Comparison of ENCODE assay signal across 1 cellular context in the genomic region with DNA sequence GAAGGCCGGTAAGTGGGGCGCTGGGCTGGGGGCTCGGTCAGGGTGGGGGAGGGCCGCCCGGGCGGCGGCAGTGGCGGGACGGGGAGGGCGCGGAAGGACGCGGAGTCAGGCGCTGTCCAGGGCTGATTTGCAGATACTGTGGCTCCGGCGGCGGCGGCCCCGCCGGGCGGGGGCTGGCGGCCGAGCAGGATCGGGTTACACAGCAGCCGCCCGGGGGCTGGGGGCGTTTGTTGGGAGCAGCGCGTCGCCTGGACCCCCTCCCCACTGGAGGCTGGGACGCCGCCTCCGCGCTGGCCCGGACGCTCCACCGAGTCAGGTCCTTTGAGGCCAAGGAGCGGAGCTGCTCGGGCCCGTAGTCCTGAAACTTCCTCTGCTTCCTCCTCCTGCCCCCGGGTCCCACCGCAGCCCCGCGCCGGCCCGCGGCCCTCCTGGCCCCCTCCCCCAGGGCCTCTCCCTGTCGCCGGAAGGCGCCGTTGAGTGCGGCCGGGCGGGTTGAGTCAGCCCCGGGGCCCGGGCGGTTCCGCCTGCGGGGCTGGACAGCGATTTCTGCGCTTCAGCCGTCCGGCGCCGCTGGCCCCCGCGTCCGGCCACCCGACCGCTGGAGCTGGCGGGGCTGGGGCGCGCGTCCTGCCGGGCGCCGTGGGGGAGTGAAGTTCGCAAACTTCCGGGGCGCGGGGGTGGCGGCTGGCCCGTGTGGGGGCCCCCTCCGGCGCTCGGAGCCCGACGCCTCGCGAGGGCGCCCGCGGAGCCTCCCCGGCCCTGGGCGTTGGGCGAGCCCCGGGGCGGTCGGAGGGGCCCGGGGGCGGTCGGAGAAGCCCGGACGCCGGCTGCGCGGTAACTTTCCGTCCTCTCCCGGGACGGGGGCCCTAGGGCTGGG.
TF ChIP-seq lines count a peak whose summit lies in the region.

No MANE protein-coding gene starts in this region.

TF ChIP-seq in K562, 482 proteins besides CTCF, POLR2A, EP300 and RAD21 (continued from another document and continues in another):
- TF ChIP-seq, protein P1, sequence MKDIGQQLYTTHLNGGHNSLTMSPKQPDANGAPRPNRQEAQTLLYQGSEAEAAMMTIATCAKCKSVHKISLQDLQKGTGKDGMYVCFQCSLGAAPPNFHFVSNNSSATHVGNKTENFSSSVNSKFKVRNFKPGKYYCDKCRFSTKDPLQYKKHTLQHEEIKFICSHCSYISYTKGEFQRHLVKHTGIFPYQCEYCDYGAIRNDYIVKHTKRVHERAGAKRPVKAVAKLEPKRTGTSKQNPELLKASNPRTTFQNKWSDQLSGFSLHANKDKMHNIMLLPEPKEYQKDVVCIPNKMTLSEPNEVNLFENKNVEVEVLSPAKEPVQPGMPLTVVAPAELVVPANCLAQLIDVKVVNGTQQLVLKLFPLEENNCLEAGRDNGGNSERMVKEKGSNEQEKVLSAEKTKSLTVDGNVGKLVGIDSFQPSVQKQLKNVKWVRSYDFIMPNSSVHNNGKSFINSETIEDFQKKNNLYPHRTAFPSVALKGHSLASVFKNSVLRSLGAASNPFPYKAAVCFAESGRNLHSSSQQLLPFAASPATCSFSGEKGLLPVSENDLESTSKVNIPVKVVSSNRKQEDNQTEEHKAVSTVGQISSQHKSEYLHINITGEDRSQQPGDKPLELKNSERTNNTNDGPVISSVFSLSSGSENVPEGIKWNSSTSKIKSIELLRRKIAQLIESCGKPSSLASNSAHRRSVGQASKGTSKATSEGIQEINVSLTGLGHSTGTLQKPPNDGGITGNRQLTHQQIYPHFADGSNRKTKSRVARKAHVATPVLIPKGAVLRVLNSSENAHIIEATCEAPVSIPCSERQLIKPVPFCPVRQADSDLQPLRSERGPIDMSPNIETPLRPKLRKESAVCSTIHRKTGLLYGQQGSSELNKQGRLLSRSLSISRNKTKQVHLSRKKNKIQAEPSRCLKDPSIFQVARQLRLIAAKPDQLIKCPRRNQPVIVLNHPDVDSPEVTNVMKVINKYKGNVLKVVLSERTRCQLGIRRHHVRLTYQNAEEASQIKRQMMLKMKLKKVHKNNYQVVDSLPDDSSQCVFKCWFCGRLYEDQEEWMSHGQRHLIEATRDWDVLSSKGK (CRISPR knock-in tag; IDR thresholded peaks at IDR 0.05): no peak
- TF ChIP-seq RFX5 (IDR thresholded peaks at IDR 0.05; ENCODE audit: low read depth, low read length) (no peak), XRCC3 (IDR thresholded peaks at IDR 0.05) (no peak), ETV5 (CRISPR knock-in tag; IDR thresholded peaks at IDR 0.05; ENCODE audit: low read depth) (peak; percentile 64; the same call in 1 of the 2 replicates), ZNF354B (CRISPR knock-in tag; IDR thresholded peaks at IDR 0.05) (no peak), CREM (IDR thresholded peaks at IDR 0.05; ENCODE audit: low read depth) (no peak), HMG20A (CRISPR knock-in tag; conservative IDR thresholded peaks at IDR 0.05) (no peak), CCAR2 (IDR thresholded peaks at IDR 0.05; ENCODE audit: low read depth, low read length) (no peak), ZNF311 (CRISPR knock-in tag; IDR thresholded peaks at IDR 0.05) (no peak), ZNF212 (CRISPR knock-in tag; IDR thresholded peaks at IDR 0.05) (no peak), CREBBP (IDR thresholded peaks at IDR 0.05; ENCODE audit: low read depth, low read length) (no peak), SPI1 (IDR thresholded peaks at IDR 0.05; ENCODE audit: borderline replicate concordance, low read depth, low read length) (no peak), MAZ (CRISPR knock-in tag; conservative IDR thresholded peaks at IDR 0.05 in 1 of 2, IDR thresholded peaks at IDR 0.05 in 1 of 2) (peak in 1 of 2 experiments; percentile 69), MEF2A (IDR thresholded peaks at IDR 0.05; ENCODE audit: control insufficient read depth, low read depth, low read length) (no peak), ZKSCAN3 (CRISPR knock-in tag; IDR thresholded peaks at IDR 0.05) (no peak), ELF2 (CRISPR knock-in tag; IDR thresholded peaks at IDR 0.05) (no peak), EZH2 (IDR thresholded peaks at IDR 0.05; ENCODE audit: borderline replicate concordance, low read depth, low read length) (no peak), PRPF4 (IDR thresholded peaks at IDR 0.05; ENCODE audit: insufficient read depth, low read depth, low read length, poor library complexity, severe bottlenecking) (peak; percentile 54), NR4A1 (CRISPR knock-in tag; IDR thresholded peaks at IDR 0.05) (0 out of 2 replicates have a peak, but pooled peaks have one; percentile 16), NR4A1 (tag; IDR thresholded peaks at IDR 0.05) (no peak), SRF (CRISPR knock-in tag; IDR thresholded peaks at IDR 0.05) (no peak), HNRNPH1 (optimal IDR thresholded peaks at IDR 0.05; ENCODE audit: low read depth, low read length) (no peak), L3MBTL2 (IDR thresholded peaks at IDR 0.05) (peak; percentile 22; the same call in 1 of the 2 replicates), SMAD3 (CRISPR knock-in tag; conservative IDR thresholded peaks at IDR 0.05) (no peak), SNIP1 (IDR thresholded peaks at IDR 0.05; ENCODE audit: low read depth) (no peak), THRAP3 (IDR thresholded peaks at IDR 0.05; ENCODE audit: borderline replicate concordance) (no peak), POLR2G (IDR thresholded peaks at IDR 0.05; ENCODE audit: low read depth, low read length) (peak; percentile 86), ARHGAP35 (IDR thresholded peaks at IDR 0.05; ENCODE audit: partially characterized antibody) (no peak), RUNX1 (IDR thresholded peaks at IDR 0.05; ENCODE audit: low read depth) (no peak), RBM39 (optimal IDR thresholded peaks at IDR 0.05; ENCODE audit: low read depth, low read length) (no peak), ZNF41 (CRISPR knock-in tag; conservative IDR thresholded peaks at IDR 0.05) (no peak), MTA2 (IDR thresholded peaks at IDR 0.05; ENCODE audit: low read depth) (no peak), HMG20B (CRISPR knock-in tag; IDR thresholded peaks at IDR 0.05) (no peak), NCOA1 (IDR thresholded peaks at IDR 0.05; ENCODE audit: low read depth) (peak; percentile 60; the same call in 1 of the 2 replicates), ZNF324 (CRISPR knock-in tag; IDR thresholded peaks at IDR 0.05) (no peak), GATAD2B (IDR thresholded peaks at IDR 0.05; ENCODE audit: borderline replicate concordance) (peak; percentile 96), CBX5 (IDR thresholded peaks at IDR 0.05; ENCODE audit: borderline replicate concordance, low read depth) (no peak), HOXB6 (CRISPR knock-in tag; IDR thresholded peaks at IDR 0.05; ENCODE audit: borderline replicate concordance) (no peak), NR2C1 (IDR thresholded peaks at IDR 0.05) (no peak), NR2C1 (tag; IDR thresholded peaks at IDR 0.05) (no peak)
- TF ChIP-seq, protein P2, sequence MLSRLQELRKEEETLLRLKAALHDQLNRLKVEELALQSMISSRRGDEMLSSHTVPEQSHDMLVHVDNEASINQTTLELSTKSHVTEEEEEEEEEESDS (CRISPR knock-in tag; IDR thresholded peaks at IDR 0.05): no peak
- TF ChIP-seq, protein P3, sequence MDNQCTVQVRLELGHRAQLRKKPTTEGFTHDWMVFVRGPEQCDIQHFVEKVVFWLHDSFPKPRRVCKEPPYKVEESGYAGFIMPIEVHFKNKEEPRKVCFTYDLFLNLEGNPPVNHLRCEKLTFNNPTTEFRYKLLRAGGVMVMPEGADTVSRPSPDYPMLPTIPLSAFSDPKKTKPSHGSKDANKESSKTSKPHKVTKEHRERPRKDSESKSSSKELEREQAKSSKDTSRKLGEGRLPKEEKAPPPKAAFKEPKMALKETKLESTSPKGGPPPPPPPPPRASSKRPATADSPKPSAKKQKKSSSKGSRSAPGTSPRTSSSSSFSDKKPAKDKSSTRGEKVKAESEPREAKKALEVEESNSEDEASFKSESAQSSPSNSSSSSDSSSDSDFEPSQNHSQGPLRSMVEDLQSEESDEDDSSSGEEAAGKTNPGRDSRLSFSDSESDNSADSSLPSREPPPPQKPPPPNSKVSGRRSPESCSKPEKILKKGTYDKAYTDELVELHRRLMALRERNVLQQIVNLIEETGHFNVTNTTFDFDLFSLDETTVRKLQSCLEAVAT (IDR thresholded peaks at IDR 0.05): no peak
- TF ChIP-seq, protein P4, sequence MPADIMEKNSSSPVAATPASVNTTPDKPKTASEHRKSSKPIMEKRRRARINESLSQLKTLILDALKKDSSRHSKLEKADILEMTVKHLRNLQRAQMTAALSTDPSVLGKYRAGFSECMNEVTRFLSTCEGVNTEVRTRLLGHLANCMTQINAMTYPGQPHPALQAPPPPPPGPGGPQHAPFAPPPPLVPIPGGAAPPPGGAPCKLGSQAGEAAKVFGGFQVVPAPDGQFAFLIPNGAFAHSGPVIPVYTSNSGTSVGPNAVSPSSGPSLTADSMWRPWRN (IDR thresholded peaks at IDR 0.05; ENCODE audit: low read depth): no peak
- TF ChIP-seq, protein P5, sequence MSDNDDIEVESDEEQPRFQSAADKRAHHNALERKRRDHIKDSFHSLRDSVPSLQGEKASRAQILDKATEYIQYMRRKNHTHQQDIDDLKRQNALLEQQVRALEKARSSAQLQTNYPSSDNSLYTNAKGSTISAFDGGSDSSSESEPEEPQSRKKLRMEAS (CRISPR knock-in tag; IDR thresholded peaks at IDR 0.05): 0 out of 2 replicates have a peak, but pooled peaks have one; percentile 8
- TF ChIP-seq, protein P6, sequence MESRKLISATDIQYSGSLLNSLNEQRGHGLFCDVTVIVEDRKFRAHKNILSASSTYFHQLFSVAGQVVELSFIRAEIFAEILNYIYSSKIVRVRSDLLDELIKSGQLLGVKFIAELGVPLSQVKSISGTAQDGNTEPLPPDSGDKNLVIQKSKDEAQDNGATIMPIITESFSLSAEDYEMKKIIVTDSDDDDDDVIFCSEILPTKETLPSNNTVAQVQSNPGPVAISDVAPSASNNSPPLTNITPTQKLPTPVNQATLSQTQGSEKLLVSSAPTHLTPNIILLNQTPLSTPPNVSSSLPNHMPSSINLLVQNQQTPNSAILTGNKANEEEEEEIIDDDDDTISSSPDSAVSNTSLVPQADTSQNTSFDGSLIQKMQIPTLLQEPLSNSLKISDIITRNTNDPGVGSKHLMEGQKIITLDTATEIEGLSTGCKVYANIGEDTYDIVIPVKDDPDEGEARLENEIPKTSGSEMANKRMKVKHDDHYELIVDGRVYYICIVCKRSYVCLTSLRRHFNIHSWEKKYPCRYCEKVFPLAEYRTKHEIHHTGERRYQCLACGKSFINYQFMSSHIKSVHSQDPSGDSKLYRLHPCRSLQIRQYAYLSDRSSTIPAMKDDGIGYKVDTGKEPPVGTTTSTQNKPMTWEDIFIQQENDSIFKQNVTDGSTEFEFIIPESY (CRISPR knock-in tag; IDR thresholded peaks at IDR 0.05): no peak
- TF ChIP-seq, protein P7, sequence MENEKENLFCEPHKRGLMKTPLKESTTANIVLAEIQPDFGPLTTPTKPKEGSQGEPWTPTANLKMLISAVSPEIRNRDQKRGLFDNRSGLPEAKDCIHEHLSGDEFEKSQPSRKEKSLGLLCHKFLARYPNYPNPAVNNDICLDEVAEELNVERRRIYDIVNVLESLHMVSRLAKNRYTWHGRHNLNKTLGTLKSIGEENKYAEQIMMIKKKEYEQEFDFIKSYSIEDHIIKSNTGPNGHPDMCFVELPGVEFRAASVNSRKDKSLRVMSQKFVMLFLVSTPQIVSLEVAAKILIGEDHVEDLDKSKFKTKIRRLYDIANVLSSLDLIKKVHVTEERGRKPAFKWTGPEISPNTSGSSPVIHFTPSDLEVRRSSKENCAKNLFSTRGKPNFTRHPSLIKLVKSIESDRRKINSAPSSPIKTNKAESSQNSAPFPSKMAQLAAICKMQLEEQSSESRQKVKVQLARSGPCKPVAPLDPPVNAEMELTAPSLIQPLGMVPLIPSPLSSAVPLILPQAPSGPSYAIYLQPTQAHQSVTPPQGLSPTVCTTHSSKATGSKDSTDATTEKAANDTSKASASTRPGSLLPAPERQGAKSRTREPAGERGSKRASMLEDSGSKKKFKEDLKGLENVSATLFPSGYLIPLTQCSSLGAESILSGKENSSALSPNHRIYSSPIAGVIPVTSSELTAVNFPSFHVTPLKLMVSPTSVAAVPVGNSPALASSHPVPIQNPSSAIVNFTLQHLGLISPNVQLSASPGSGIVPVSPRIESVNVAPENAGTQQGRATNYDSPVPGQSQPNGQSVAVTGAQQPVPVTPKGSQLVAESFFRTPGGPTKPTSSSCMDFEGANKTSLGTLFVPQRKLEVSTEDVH (IDR thresholded peaks at IDR 0.05; ENCODE audit: low read depth, partially characterized antibody): no peak
- TF ChIP-seq, protein P8, sequence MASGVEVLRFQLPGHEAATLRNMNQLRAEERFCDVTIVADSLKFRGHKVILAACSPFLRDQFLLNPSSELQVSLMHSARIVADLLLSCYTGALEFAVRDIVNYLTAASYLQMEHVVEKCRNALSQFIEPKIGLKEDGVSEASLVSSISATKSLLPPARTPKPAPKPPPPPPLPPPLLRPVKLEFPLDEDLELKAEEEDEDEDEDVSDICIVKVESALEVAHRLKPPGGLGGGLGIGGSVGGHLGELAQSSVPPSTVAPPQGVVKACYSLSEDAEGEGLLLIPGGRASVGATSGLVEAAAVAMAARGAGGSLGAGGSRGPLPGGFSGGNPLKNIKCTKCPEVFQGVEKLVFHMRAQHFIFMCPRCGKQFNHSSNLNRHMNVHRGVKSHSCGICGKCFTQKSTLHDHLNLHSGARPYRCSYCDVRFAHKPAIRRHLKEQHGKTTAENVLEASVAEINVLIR (CRISPR knock-in tag; IDR thresholded peaks at IDR 0.05): no peak
- TF ChIP-seq, protein P9, sequence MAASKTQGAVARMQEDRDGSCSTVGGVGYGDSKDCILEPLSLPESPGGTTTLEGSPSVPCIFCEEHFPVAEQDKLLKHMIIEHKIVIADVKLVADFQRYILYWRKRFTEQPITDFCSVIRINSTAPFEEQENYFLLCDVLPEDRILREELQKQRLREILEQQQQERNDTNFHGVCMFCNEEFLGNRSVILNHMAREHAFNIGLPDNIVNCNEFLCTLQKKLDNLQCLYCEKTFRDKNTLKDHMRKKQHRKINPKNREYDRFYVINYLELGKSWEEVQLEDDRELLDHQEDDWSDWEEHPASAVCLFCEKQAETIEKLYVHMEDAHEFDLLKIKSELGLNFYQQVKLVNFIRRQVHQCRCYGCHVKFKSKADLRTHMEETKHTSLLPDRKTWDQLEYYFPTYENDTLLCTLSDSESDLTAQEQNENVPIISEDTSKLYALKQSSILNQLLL (CRISPR knock-in tag; IDR thresholded peaks at IDR 0.05; ENCODE audit: borderline replicate concordance): no peak
- TF ChIP-seq, protein P10, sequence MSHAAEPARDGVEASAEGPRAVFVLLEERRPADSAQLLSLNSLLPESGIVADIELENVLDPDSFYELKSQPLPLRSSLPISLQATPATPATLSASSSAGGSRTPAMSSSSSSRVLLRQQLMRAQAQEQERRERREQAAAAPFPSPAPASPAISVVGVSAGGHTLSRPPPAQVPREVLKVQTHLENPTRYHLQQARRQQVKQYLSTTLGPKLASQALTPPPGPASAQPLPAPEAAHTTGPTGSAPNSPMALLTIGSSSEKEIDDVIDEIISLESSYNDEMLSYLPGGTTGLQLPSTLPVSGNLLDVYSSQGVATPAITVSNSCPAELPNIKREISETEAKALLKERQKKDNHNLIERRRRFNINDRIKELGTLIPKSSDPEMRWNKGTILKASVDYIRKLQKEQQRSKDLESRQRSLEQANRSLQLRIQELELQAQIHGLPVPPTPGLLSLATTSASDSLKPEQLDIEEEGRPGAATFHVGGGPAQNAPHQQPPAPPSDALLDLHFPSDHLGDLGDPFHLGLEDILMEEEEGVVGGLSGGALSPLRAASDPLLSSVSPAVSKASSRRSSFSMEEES (CRISPR knock-in tag; IDR thresholded peaks at IDR 0.05): no peak
